Comparison of ENCODE assay signal across 16 cellular contexts in the genomic region with DNA sequence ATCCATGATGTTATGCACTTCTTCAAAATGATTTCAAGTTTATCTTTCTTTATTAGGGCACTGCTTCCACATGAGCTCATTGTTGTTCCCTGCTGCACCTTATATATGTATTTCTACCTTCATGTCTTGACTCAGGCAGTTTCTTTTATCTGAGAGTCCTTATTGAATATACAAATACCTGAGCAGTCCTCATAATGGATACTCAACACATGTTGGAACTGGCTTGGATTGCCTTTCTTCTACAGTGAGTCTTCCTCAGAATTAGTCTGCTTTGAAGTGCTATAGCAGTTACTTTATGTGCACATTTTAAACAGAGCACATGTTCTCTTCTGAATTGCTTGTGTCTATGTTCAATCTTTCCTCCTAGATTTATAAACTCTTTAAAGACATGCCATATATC.
"Had no signal": no experiment of that assay in that cellular context is flagged by ENCODE, and none has a peak within 500 bp of the region (broad histone marks: within the 10 kb centered on the region; RNA-seq: fewer than 3 reads in every experiment).

No MANE protein-coding gene starts in this region.

- H3K9me3 Mint-ChIP-seq: activated B cell treated with CpG ODN at 0.5 μM for 24 hours; dendritic cell treated with granulocyte-macrophage colony-stimulating factor and Interleukin-4, amounts not matched to agents 40 ng/mL and 50 ng/mL, for 4 days; memory B cell; natural killer cell; stimulated activated naive CD8-positive, alpha-beta T cell treated with anti-CD3 and anti-CD28 coated beads, Interleukin-15, Interleukin-2, amounts not matched to agents 100 ng/mL and 50 ng/mL, for 24 hours had no signal

- H3K9me3 ChIP-seq: body of pancreas, gastroesophageal sphincter, suprapubic skin had no signal

- H3K4me3 Mint-ChIP-seq: activated B cell treated with CpG ODN at 0.5 μM for 24 hours; activated CD4-positive, alpha-beta T cell treated with anti-CD3 and anti-CD28 coated beads, Interleukin-2, amount 10 ng/mL, durations not matched to agents 7 days and 5 days; activated naive CD8-positive, alpha-beta T cell; dendritic cell treated with granulocyte-macrophage colony-stimulating factor and Interleukin-4, amounts not matched to agents 40 ng/mL and 50 ng/mL, for 4 days; memory B cell; natural killer cell; stimulated activated naive CD8-positive, alpha-beta T cell treated with anti-CD3 and anti-CD28 coated beads, Interleukin-15, Interleukin-2, amounts not matched to agents 100 ng/mL and 50 ng/mL, for 24 hours had no signal

- H3K36me3 Mint-ChIP-seq: activated naive CD8-positive, alpha-beta T cell; memory B cell; natural killer cell had no signal

- H3K27me3 Mint-ChIP-seq: activated B cell treated with CpG ODN at 0.5 μM for 24 hours; activated naive CD8-positive, alpha-beta T cell; dendritic cell treated with granulocyte-macrophage colony-stimulating factor and Interleukin-4, amounts not matched to agents 40 ng/mL and 50 ng/mL, for 4 days; memory B cell; progenitor cell of endocrine pancreas; stimulated activated naive CD8-positive, alpha-beta T cell treated with anti-CD3 and anti-CD28 coated beads, Interleukin-15, Interleukin-2, amounts not matched to agents 100 ng/mL and 50 ng/mL, for 24 hours had no signal

- DNase-seq: activated B cell treated with CpG ODN at 0.5 μM for 24 hours; activated CD4-positive, alpha-beta T cell treated with anti-CD3 and anti-CD28 coated beads, Interleukin-2, amount 10 ng/mL, durations not matched to agents 7 days and 5 days; activated CD8-positive, alpha-beta memory T cell treated with anti-CD3 and anti-CD28 coated beads for 24 hours; activated gamma-delta T cell treated with Interleukin-2 at 50 U/mL for 16 hours; amniotic stem cell; effector memory CD4-positive, alpha-beta T cell; natural killer cell; right cardiac atrium had no signal

- H3K36me3 ChIP-seq: gastroesophageal sphincter, suprapubic skin had no signal

- H3K4me3 ChIP-seq: body of pancreas, gastroesophageal sphincter, suprapubic skin had no signal

- H3K27me3 ChIP-seq: body of pancreas, gastroesophageal sphincter, suprapubic skin had no signal

- ATAC-seq: natural killer cell, right cardiac atrium had no signal

- H3K27ac ChIP-seq: gastroesophageal sphincter had no signal

- H3K27ac Mint-ChIP-seq: activated B cell treated with CpG ODN at 0.5 μM for 24 hours; activated naive CD8-positive, alpha-beta T cell; dendritic cell treated with granulocyte-macrophage colony-stimulating factor and Interleukin-4, amounts not matched to agents 40 ng/mL and 50 ng/mL, for 4 days; memory B cell; natural killer cell; progenitor cell of endocrine pancreas; stimulated activated naive CD8-positive, alpha-beta T cell treated with anti-CD3 and anti-CD28 coated beads, Interleukin-15, Interleukin-2, amounts not matched to agents 100 ng/mL and 50 ng/mL, for 24 hours had no signal
